7 cellular contexts compared by ENCODE assay signal in genomic region chr19:42219812-42220750, GRCh38. TPM values are rescaled to one million over a fixed set of nuclear protein-coding genes. Genes with fewer than 3 reads are reported as not detected.
DNase-seq lines count a peak whose midpoint lies in the region; ATAC-seq and TF ChIP-seq lines count a peak whose summit lies in the region.

A gene with protein sequence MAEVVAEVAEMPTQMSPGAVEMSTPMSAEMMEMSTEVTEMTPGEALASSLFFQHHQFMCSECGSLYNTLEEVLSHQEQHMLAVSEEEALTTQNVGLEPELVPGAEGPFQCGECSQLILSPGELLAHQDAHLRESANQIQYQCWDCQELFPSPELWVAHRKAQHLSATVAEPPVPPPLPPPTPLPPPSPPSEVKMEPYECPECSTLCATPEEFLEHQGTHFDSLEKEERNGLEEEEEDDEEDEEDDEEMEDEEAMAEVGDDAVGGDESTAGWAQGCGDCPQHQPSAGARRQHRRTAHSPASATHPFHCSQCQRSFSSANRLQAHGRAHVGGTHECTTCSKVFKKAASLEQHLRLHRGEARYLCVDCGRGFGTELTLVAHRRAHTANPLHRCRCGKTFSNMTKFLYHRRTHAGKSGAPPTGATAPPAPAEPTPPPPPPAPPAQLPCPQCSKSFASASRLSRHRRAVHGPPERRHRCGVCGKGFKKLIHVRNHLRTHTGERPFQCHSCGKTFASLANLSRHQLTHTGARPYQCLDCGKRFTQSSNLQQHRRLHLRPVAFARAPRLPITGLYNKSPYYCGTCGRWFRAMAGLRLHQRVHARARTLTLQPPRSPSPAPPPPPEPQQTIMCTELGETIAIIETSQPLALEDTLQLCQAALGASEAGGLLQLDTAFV (plus strand): TSS chr19:42220312. CDS start chr19:42224404, 4,092 bp downstream.

- peaks cover 69% of the 10 kb centered on the region for H3K79me2 ChIP-seq in hepatocyte

- TF ChIP-seq CTCF in hepatocyte (IDR thresholded peaks at IDR 0.05; ENCODE audit: poor library complexity): peak; percentile 3

- peak; percentile 82 for DNase-seq in NCI-H2081 treated with DMSO at 0.1 percent for 48 hours (lab: John Stamatoyannopoulos, UW)
- DNase-seq in T1000 (lab: John Stamatoyannopoulos, UW): peak; percentile 95
- DNase-seq in astrocyte of the hippocampus (ENCODE audit: low read depth, low spot score): peak; percentile 99
- DNase-seq in hepatocyte (ENCODE audit: low spot score): peak; percentile 99
- DNase-seq in renal cortical epithelial cell (ENCODE audit: low read depth): peak; percentile 95

- H3K27ac ChIP-seq in hepatocyte: peak within 1 kb of the TSS; percentile 93

- H3K9me2 ChIP-seq in hepatocyte (replicated peaks; ENCODE audit: insufficient read depth): no peaks in the 10 kb centered on the region

- no peaks in the 10 kb centered on the region for H3K36me3 ChIP-seq in hepatocyte (replicated peaks; ENCODE audit: insufficient read depth, low read depth)

- H3K4me2 ChIP-seq in hepatocyte: peak within 1 kb of the TSS; percentile 90

- peak within 1 kb of the TSS; percentile 43 for H3K4me3 ChIP-seq in hepatocyte

- H2AFZ ChIP-seq in hepatocyte: peak within 1 kb of the TSS; percentile 27

- peaks cover 21% of the 10 kb centered on the region for H4K20me1 ChIP-seq in hepatocyte (ENCODE audit: insufficient read depth, poor library complexity, severe bottlenecking)

- WGBS in hepatocyte (ENCODE audit: low lambda C conversion rate, missing lambda C conversion rate): 2% methylated on average over 53 of the region's 53 CpGs

- ATAC-seq in GM18517 (IDR thresholded peaks at IDR 0.05; ENCODE audit: unreplicated experiment) (peak; percentile 59), HG03039 (IDR thresholded peaks at IDR 0.05; ENCODE audit: unreplicated experiment) (peak; percentile 62)

- no peaks in the 10 kb centered on the region for H3K9me3 ChIP-seq in hepatocyte (ENCODE audit: low read depth)

- H3K4me1 ChIP-seq in hepatocyte (ENCODE audit: insufficient read depth): peaks cover 24% of the 10 kb centered on the region

- no peaks in the 10 kb centered on the region for H3K27me3 ChIP-seq in hepatocyte

RNA-seq across cellular contexts. Expression of the gene that starts here (rescaled TPM):
- total RNA-seq in hepatocyte (4.9 and 5.1 TPM in 2 replicates), renal cortical epithelial cell (7.1 and 11.4 TPM in 2 replicates)
- 8.6 and 9.7 TPM in 2 replicates for polyA plus RNA-seq in hepatocyte

Comparison
In these comparisons a context has a peak if more than half of its experiments do, and no peak if none do; other contexts are left out.
1. Peak in every context shown above with its lines: DNase-seq, ATAC-seq, H3K4me3 ChIP-seq and H3K27ac ChIP-seq.